Comparison of ENCODE assay signal across 1 cellular context in the genomic region with DNA sequence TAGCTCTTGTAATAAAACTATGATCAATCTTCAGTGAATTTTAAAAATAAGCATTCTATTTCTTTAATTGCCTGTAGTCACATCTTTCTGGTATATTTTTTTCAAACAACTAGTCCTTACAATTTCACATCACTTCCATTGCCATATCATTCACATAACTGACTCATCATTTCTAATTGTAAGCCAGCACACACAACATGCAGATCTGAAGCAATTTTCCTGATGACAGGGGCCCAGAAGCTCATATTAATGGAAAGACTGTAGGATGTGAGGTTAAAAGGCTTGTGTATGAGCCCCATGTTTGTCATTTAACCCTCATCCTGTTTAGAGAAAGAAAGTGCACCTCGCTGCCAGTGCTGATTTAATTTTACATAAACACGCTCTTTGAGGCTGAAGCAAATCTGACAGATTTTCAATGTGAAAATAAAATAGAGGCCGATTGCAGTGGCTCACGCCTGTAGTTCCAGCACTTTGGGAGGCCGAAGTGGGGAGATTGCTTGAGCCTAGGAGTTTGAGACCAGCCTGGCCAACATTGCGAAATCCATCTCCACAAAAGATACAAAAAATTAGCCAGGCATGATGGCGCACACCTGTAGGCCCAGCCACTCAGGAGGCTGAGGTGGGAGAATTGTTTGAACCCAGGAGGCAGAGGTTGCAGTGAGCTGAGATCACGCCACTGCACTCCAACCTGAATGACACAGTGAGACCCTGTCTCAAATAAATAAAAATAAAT.
TF ChIP-seq lines count a peak whose summit lies in the region.

No MANE protein-coding gene starts in this region.

TF ChIP-seq in HepG2, 621 proteins besides CTCF, POLR2A, EP300 and RAD21:
- TF ChIP-seq MAFK (conservative IDR thresholded peaks at IDR 0.05 in 1 of 2, IDR thresholded peaks at IDR 0.05 in 1 of 2; ENCODE audit: low read length in 2 of 2), result peak in 1 of 2 experiments; percentile 27; a peak in 1 of 4 replicates
- TF ChIP-seq ZNF207 (IDR thresholded peaks at IDR 0.05; ENCODE audit: borderline replicate concordance), result no peak
- TF ChIP-seq CEBPB (IDR thresholded peaks at IDR 0.05; ENCODE audit: borderline replicate concordance, low read depth, low read length), result peak; percentile 71
- 0 out of 2 replicates have a peak, but pooled peaks have one; percentile 21 for TF ChIP-seq CEBPG (CRISPR knock-in tag; IDR thresholded peaks at IDR 0.05)
